In genomic region chr9:38008168-38009034, GRCh38 we compare ENCODE assay signal across 8 cellular contexts.
A peak's percentile ranks its signal among the peaks of the same experiment; 100 is the strongest.
DNase-seq lines count a peak whose midpoint lies in the region; ATAC-seq, FAIRE-seq and TF ChIP-seq lines count a peak whose summit lies in the region.

No MANE protein-coding gene starts in this region.

- POLR2A ChIA-PET in Panc1 (lab: Charles Lee): no interaction called here
- POLR2A ChIA-PET in HepG2 (lab: Yijun Ruan, JAX): interaction anchor here (0.7 to 2.9 kb wide), 21 partner anchors 9 to 100 kb away, joined by 3 to 44 read pairs (median 4); partner anchors contain the start of gene SHB

- TF ChIP-seq POLR2A in HepG2 (IDR thresholded peaks at IDR 0.05; ENCODE audit: insufficient read depth in 1 of 2, low read depth in 2 of 2, low read length in 2 of 2) (no peak), tibial nerve (IDR thresholded peaks at IDR 0.05) (no peak)

- ATAC-seq in GM19023 (IDR thresholded peaks at IDR 0.05; ENCODE audit: unreplicated experiment) (peak; percentile 75), HG03103 (IDR thresholded peaks at IDR 0.05; ENCODE audit: low read depth, unreplicated experiment) (peak; percentile 90), Panc1 (peak; percentile 74), HepG2 (peak; percentile 94)

- H3K4me1 ChIP-seq in Panc1 (ENCODE audit: control insufficient read depth, insufficient read depth, low read length) (peaks cover 45% of the 10 kb centered on the region), HepG2 (ENCODE audit: insufficient read depth, low read length) (peaks cover 51% of the 10 kb centered on the region), tibial nerve (peaks cover 0 to 37% (median 10%) of the 10 kb centered on the region in 4 donors)

- H3K27ac ChIP-seq in Panc1 (ENCODE audit: low read length) (peak overlapping the region; percentile 75), HepG2 (ENCODE audit: extremely low read length, insufficient read depth, low read length) (peak overlapping the region; percentile 69), tibial nerve (peak overlapping the region in 2 of 4 donors; percentile 64 to 67)

- TF ChIP-seq CTCF in AG10803 (conservative IDR thresholded peaks at IDR 0.05; ENCODE audit: low read length): no peak
- no peak for TF ChIP-seq CTCF in Panc1 (IDR thresholded peaks at IDR 0.05)
- peak; percentile 37; the same call in 1 of the 2 replicates for TF ChIP-seq CTCF in HepG2 (CRISPR knock-in tag; IDR thresholded peaks at IDR 0.05)
- TF ChIP-seq CTCF in tibial nerve (IDR thresholded peaks at IDR 0.05): no peak

- in situ Hi-C loops in Panc1 (cut with HindIII; ENCODE audit: low pct_unique_long_range_greater_than_20kb, low sequenced_read_pairs) (no loop called here), HepG2 (cut with HindIII; ENCODE audit: extremely low pct_ligation_motif_present, low pct_unique_long_range_greater_than_20kb) (loop anchor here (5.0 kb wide), 1 partner anchor 46 kb away; no protein-coding TSS in a partner anchor)

- CTCF ChIA-PET in Panc1 (lab: Charles Lee): no interaction called here
- CTCF ChIA-PET in HepG2 (lab: Yijun Ruan, JAX; ENCODE audit: low intra/inter-chr PET ratio, low total read pairs): no interaction called here

- no peak overlapping the region for H2AFZ ChIP-seq in HepG2 (ENCODE audit: low read length)

- 44% methylated on average over 9 of the region's 10 CpGs for WGBS in HepG2 (ENCODE audit: low lambda C conversion rate)
- 40 to 50% methylated on average over 9 to 10 of the region's 10 CpGs for WGBS in tibial nerve, 2 donors

- TF ChIP-seq EP300 in HepG2 (IDR thresholded peaks at IDR 0.05; ENCODE audit: low read depth in 2 of 2, low read length in 2 of 2) (peak in 1 of 2 experiments; percentile 14; a peak in 1 of 4 replicates), HepG2 (CRISPR knock-in tag; IDR thresholded peaks at IDR 0.05; ENCODE audit: borderline replicate concordance) (no peak), tibial nerve (IDR thresholded peaks at IDR 0.05) (no peak)

- H3K9me3 ChIP-seq in Panc1 (ENCODE audit: control insufficient read depth, insufficient read depth, low read depth, low read length) (no peaks in the 10 kb centered on the region), HepG2 (ENCODE audit: low read length) (no peaks in the 10 kb centered on the region), tibial nerve (no peaks in the 10 kb centered on the region)

- H3K4me3 ChIP-seq in AG10803 (ENCODE audit: low read length): no peak overlapping the region
- H3K4me3 ChIP-seq in Panc1 (ENCODE audit: low read depth in 2 of 2, low read length in 2 of 2): no peak overlapping the region
- H3K4me3 ChIP-seq in HepG2 (replicated peaks in 1 of 3; ENCODE audit: insufficient read depth in 1 of 3, low read depth in 2 of 3, low read length in 3 of 3): peak overlapping the region in 1 of 3 experiments; percentile 15; a peak in 1 of 6 replicates
- H3K4me3 ChIP-seq in tibial nerve: no peak overlapping the region

- peaks cover 36% of the 10 kb centered on the region for H4K20me1 ChIP-seq in HepG2 (ENCODE audit: insufficient read depth, low read length)

- intact Hi-C loops in Panc1 (cut with micrococcal nuclease; ENCODE audit: unreplicated experiment): no loop called here
- intact Hi-C loops in HepG2 (cut with micrococcal nuclease; ENCODE audit: unreplicated experiment): loop anchor here (1.0 to 5.0 kb wide), 2 partner anchors 41 to 95 kb away; no protein-coding TSS in a partner anchor

- peak overlapping the region; percentile 32 for H3K9ac ChIP-seq in HepG2 (ENCODE audit: insufficient read depth, low read depth, low read length)

- H3K36me3 ChIP-seq in Panc1 (ENCODE audit: control insufficient read depth, insufficient read depth, low read length) (no peaks in the 10 kb centered on the region; the same call in 1 of the 2 replicates), HepG2 (replicated peaks in 1 of 2; ENCODE audit: control insufficient read depth in 1 of 2, insufficient read depth in 2 of 2, low read length in 2 of 2) (peaks cover 37 to 62% of the 10 kb centered on the region in 2 experiments), tibial nerve (peaks cover 0 to 5% (median 0%) of the 10 kb centered on the region in 3 donors)

- peaks cover 65% of the 10 kb centered on the region for H3K79me2 ChIP-seq in HepG2 (ENCODE audit: insufficient read depth, low read length)

- H3K27me3 ChIP-seq in Panc1 (ENCODE audit: control insufficient read depth, insufficient read depth, low read length) (no peaks in the 10 kb centered on the region), HepG2 (ENCODE audit: control insufficient read depth in 1 of 2, insufficient read depth in 2 of 2, low read length in 2 of 2) (no peaks in the 10 kb centered on the region), tibial nerve (no peaks in the 10 kb centered on the region)

- 0 out of 2 replicates have a peak, but pooled peaks have one; percentile 43 for TF ChIP-seq RAD21 in HepG2 (CRISPR knock-in tag; IDR thresholded peaks at IDR 0.05)

- no TSS peak for BruUV-seq in Panc1 (replicated peaks; lab: Mats Ljungman, UMichigan)
- BruUV-seq in HepG2 (replicated peaks; lab: Mats Ljungman, UMichigan): no TSS peak

- DNase-seq in AG10803 (ENCODE audit: low read depth) (peak; percentile 86), Panc1 (ENCODE audit: low read depth, low spot score) (peak; percentile 78), brain pericyte (ENCODE audit: low read depth, low spot score) (peak; percentile 47), HepG2 (ENCODE audit: low spot score) (peak; percentile 76), tibial nerve (ENCODE audit: low spot score in 2 of 2) (no peak)
- peak; percentile 34 to 44 for DNase-seq in stimulated activated CD8-positive, alpha-beta memory T cell treated with anti-CD3 and anti-CD28 coated beads, Interleukin-7, amount 100 ng/mL, for 4 hours (ENCODE audit: low read depth in 2 of 2)

- peak overlapping the region; percentile 52 for H3K4me2 ChIP-seq in HepG2 (ENCODE audit: low read depth, low read length)

- peak; percentile 91 for FAIRE-seq in HepG2 (lab: Jason Lieb, UNC)

TF ChIP-seq in HepG2, 621 proteins besides CTCF, POLR2A, EP300 and RAD21 (continues in another document):
- peak; percentile 73; the same call in 1 of the 2 replicates for TF ChIP-seq ZNF83 (CRISPR knock-in tag; IDR thresholded peaks at IDR 0.05; ENCODE audit: borderline replicate concordance)
- TF ChIP-seq, protein P1, sequence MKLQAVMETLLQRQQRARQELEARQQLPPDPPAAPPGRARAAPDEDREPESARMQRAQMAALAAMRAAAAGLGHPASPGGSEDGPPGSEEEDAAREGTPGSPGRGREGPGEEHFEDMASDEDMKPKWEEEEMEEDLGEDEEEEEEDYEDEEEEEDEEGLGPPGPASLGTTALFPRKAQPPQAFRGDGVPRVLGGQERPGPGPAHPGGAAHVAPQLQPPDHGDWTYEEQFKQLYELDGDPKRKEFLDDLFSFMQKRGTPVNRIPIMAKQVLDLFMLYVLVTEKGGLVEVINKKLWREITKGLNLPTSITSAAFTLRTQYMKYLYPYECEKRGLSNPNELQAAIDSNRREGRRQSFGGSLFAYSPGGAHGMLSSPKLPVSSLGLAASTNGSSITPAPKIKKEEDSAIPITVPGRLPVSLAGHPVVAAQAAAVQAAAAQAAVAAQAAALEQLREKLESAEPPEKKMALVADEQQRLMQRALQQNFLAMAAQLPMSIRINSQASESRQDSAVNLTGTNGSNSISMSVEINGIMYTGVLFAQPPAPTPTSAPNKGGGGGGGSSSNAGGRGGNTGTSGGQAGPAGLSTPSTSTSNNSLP (IDR thresholded peaks at IDR 0.05; ENCODE audit: low read depth, low read length): peak; percentile 31; the same call in 1 of the 2 replicates
- no peak for TF ChIP-seq FUBP1 (CRISPR knock-in tag; IDR thresholded peaks at IDR 0.05; ENCODE audit: borderline replicate concordance)
- peak; percentile 69; the same call in 1 of the 2 replicates for TF ChIP-seq CREM (IDR thresholded peaks at IDR 0.05)
- no peak for TF ChIP-seq CREM (CRISPR knock-in tag; IDR thresholded peaks at IDR 0.05)
- TF ChIP-seq, protein P2, sequence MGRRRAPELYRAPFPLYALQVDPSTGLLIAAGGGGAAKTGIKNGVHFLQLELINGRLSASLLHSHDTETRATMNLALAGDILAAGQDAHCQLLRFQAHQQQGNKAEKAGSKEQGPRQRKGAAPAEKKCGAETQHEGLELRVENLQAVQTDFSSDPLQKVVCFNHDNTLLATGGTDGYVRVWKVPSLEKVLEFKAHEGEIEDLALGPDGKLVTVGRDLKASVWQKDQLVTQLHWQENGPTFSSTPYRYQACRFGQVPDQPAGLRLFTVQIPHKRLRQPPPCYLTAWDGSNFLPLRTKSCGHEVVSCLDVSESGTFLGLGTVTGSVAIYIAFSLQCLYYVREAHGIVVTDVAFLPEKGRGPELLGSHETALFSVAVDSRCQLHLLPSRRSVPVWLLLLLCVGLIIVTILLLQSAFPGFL (CRISPR knock-in tag; IDR thresholded peaks at IDR 0.05): no peak
- peak; percentile 73 for TF ChIP-seq NR2C2 (CRISPR knock-in tag; IDR thresholded peaks at IDR 0.05; ENCODE audit: borderline replicate concordance)
- TF ChIP-seq ZNF788 (CRISPR knock-in tag; IDR thresholded peaks at IDR 0.05; ENCODE audit: borderline replicate concordance): peak; percentile 89; the same call in 1 of the 2 replicates
- no peak for TF ChIP-seq ZSCAN30 (CRISPR knock-in tag; IDR thresholded peaks at IDR 0.05)
- TF ChIP-seq ZBTB1 (CRISPR knock-in tag; IDR thresholded peaks at IDR 0.05; ENCODE audit: borderline replicate concordance): no peak
- TF ChIP-seq ERF (CRISPR knock-in tag; IDR thresholded peaks at IDR 0.05): peak; percentile 85; the same call in 1 of the 2 replicates
- no peak for TF ChIP-seq CC2D1A (CRISPR knock-in tag; IDR thresholded peaks at IDR 0.05)

Comparison
In these comparisons a context has a peak if more than half of its experiments do, and no peak if none do; other contexts are left out.
1. DNase-seq: peak in AG10803 (single experiment), Panc1 (single experiment), brain pericyte (single experiment), HepG2 (single experiment) and stimulated activated CD8-positive, alpha-beta memory T cell treated with anti-CD3 and anti-CD28 coated beads, Interleukin-7, amount 100 ng/mL, for 4 hours (2 of 2); none in tibial nerve (0 of 2).
2. Peak in every context shown above with its lines, with median percentiles within 50 percentile points of each other: ATAC-seq.